Comparison of ENCODE assay signal across 18 cellular contexts in the genomic region with DNA sequence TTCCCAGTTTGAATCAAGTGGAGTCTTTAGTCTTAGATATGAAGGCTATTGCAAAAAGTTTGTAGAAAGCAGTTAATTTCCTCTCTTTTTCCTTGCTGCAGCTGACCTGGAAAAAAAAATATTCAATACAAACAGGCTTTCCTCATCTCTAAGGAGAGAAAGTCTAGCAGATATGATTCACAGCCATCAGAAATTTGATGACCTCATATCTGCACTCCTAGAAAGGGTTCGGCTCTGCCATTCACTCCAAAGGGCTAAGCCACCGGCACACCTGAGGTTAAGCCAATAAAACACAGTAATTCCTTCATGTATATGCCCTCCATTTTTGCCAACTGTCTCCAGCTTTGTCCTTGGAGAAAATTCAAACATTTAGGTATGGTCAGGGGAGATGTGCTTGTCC. TPM values are rescaled to one million over a fixed set of nuclear protein-coding genes. Genes with fewer than 3 reads are reported as not detected.
DNase-seq lines count a peak whose midpoint lies in the region; ATAC-seq and TF ChIP-seq lines count a peak whose summit lies in the region.
"Had no signal": no experiment of that assay in that cellular context is flagged by ENCODE, and none has a peak within 500 bp of the region (broad histone marks: within the 10 kb centered on the region; RNA-seq: fewer than 3 reads in every experiment).

No MANE protein-coding gene starts in this region.

- peaks cover 4 to 5% of the 10 kb centered on the region in 2 donors for H3K36me3 Mint-ChIP-seq in activated T-cell treated with anti-CD3 and anti-CD28 coated beads, Interleukin-2, amount 50 U/mL, for 72 hours (ENCODE audit: insufficient read depth in 2 of 2)
- H3K36me3 Mint-ChIP-seq: CD14-positive monocyte; CD4-positive, alpha-beta memory T cell had no signal

- 70% methylated on average over 2 of the region's 2 CpGs for WGBS in right cardiac atrium

- H3K36me3 ChIP-seq in HEK293 (ENCODE audit: control insufficient read depth in 2 of 2, insufficient read depth in 1 of 2, low read length in 2 of 2): no peaks in the 10 kb centered on the region
- H3K36me3 ChIP-seq: BLaER1 had no signal

- H3K27me3 Mint-ChIP-seq in activated T-cell treated with anti-CD3 and anti-CD28 coated beads, Interleukin-2, amount 50 U/mL, for 72 hours (ENCODE audit: low read depth): no peaks in the 10 kb centered on the region

- no peaks in the 10 kb centered on the region for H3K27me3 ChIP-seq in right cardiac atrium (ENCODE audit: control insufficient read depth, insufficient read depth)
- H3K27me3 ChIP-seq: BLaER1 had no signal

- H3K27ac ChIP-seq in HEK293 (ENCODE audit: extremely low read depth, low read depth, low read length) (no peak overlapping the region), right cardiac atrium (ENCODE audit: low read length) (no peak overlapping the region)
- H3K27ac ChIP-seq: BLaER1 had no signal

- H3K4me3 Mint-ChIP-seq in activated T-cell treated with anti-CD3 and anti-CD28 coated beads, Interleukin-2, amount 50 U/mL, for 72 hours: no peak overlapping the region
- H3K4me3 Mint-ChIP-seq: CD4-positive, alpha-beta memory T cell; H9 had no signal

- H3K9me3 ChIP-seq in HEK293 (ENCODE audit: control insufficient read depth, insufficient read depth, low read depth, low read length): no peaks in the 10 kb centered on the region; the same call in 1 of the 2 replicates
- H3K9me3 ChIP-seq in right cardiac atrium (ENCODE audit: control insufficient read depth, low read length): no peaks in the 10 kb centered on the region

- H3K4me3 ChIP-seq in HEK293 (ENCODE audit: low read depth, low read length) (no peak overlapping the region), epithelial cell of esophagus (ENCODE audit: low read length) (no peak overlapping the region), right cardiac atrium (ENCODE audit: low read length) (no peak overlapping the region)
- H3K4me3 ChIP-seq: BLaER1 had no signal

- H3K4me1 ChIP-seq in HEK293 (ENCODE audit: control insufficient read depth, insufficient read depth, low read length) (0 out of 2 replicates have a peak, but pooled peaks cover 3% of the 10 kb centered on the region), right cardiac atrium (ENCODE audit: control insufficient read depth, insufficient read depth, low read length) (no peaks in the 10 kb centered on the region)
- H3K4me1 ChIP-seq: BLaER1 had no signal

- intact Hi-C loops in right cardiac atrium (cut with DNase I): no loop called here

- CTCF ChIA-PET in HEK293 (lab: Yijun Ruan, JAX): interaction anchor here (0.8 to 3.9 kb wide), 3 partner anchors 13 to 127 kb away, joined by 3 to 28 read pairs (median 3); no protein-coding TSS in a partner anchor

- H3K9me3 Mint-ChIP-seq in activated T-cell treated with anti-CD3 and anti-CD28 coated beads, Interleukin-2, amount 50 U/mL, for 72 hours: peaks cover 0 to 4% of the 10 kb centered on the region in 2 donors
- H3K9me3 Mint-ChIP-seq: H9 had no signal

- TF ChIP-seq CTCF in HEK293 (tag by site-specific recombination; IDR thresholded peaks at IDR 0.05): no peak
- TF ChIP-seq CTCF in epithelial cell of esophagus (IDR thresholded peaks at IDR 0.05; ENCODE audit: insufficient read depth, low read depth, low read length, missing control alignments): no peak

- peak; percentile 36 for DNase-seq in DMS53 (lab: John Stamatoyannopoulos, UW)
- DNase-seq in DMS53 treated with DMSO at 0.1 percent for 48 hours (lab: John Stamatoyannopoulos, UW; ENCODE audit: unreplicated experiment): no peak
- DNase-seq in epithelial cell of esophagus (ENCODE audit: low read depth): peak; percentile 49
- DNase-seq in activated T-cell treated with anti-CD3 and anti-CD28 coated beads, Interleukin-2, amount 50 U/mL, for 72 hours: no peak
- DNase-seq in right cardiac atrium: no peak
- DNase-seq: 8988T; CD4-positive, alpha-beta memory T cell; DMS79; GDM1; H9 had no signal

- POLR2A ChIA-PET in HEK293 (lab: Yijun Ruan, JAX): interaction anchor here (0.6 kb wide), 1 partner anchor 589 kb away, joined by 3 read pairs; no protein-coding TSS in a partner anchor

- H3K4me1 Mint-ChIP-seq in activated T-cell treated with anti-CD3 and anti-CD28 coated beads, Interleukin-2, amount 50 U/mL, for 72 hours (ENCODE audit: low read depth): peaks cover 4% of the 10 kb centered on the region
- H3K4me1 Mint-ChIP-seq: H9 had no signal

- H3K27ac Mint-ChIP-seq in activated T-cell treated with anti-CD3 and anti-CD28 coated beads, Interleukin-2, amount 50 U/mL, for 72 hours: no peak overlapping the region
- H3K27ac Mint-ChIP-seq: CD14-positive monocyte; CD4-positive, alpha-beta memory T cell; H9 had no signal

- ATAC-seq in activated T-cell treated with anti-CD3 and anti-CD28 coated beads, Interleukin-2, amount 50 U/mL, for 72 hours (replicated peaks in 1 of 2): no peak
- ATAC-seq in GM21423 (IDR thresholded peaks at IDR 0.05; ENCODE audit: unreplicated experiment): no peak
- no peak for ATAC-seq in right cardiac atrium

TF ChIP-seq in HEK293, 187 proteins besides CTCF, POLR2A, EP300 and RAD21:
- 0 out of 2 replicates have a peak, but pooled peaks have one; percentile 15 for TF ChIP-seq ATF2 (tag by site-specific recombination; IDR thresholded peaks at IDR 0.05; ENCODE audit: low read depth)
- no peak for TF ChIP-seq KLF9 (tag by site-specific recombination; IDR thresholded peaks at IDR 0.05; ENCODE audit: low read depth)
TF ChIP-seq in HEK293: peak in this region for 1.

RNA-seq across cellular contexts. Expression of gene LY86, which starts 18.8 kb away (rescaled TPM):
- 1 to 10 TPM in 1 of 2 donors, under 1 TPM in 1; 0.39 to 1.2 TPM for total RNA-seq in activated T-cell treated with anti-CD3 and anti-CD28 coated beads, Interleukin-2, amount 50 U/mL, for 72 hours
- total RNA-seq in right cardiac atrium: 1 to 10 TPM; 1.8 to 4.1 (median 2.6) TPM
- 1.7 TPM for polyA plus RNA-seq in right cardiac atrium
- total RNA-seq: A673, Daoy, H1, H9 had no signal
- polyA plus RNA-seq: AG04450, H1 had no signal

Comparison
In these comparisons a context has a peak if more than half of its experiments do, and no peak if none do; other contexts are left out.
1. DNase-seq: peak in DMS53 (single experiment) and epithelial cell of esophagus (single experiment); none in DMS53 treated with DMSO at 0.1 percent for 48 hours (single experiment), activated T-cell treated with anti-CD3 and anti-CD28 coated beads, Interleukin-2, amount 50 U/mL, for 72 hours (0 of 2) and right cardiac atrium (0 of 3).